Comparison of ENCODE assay signal across 21 cellular contexts in genomic region chr9:68545033-68545705, GRCh38. TPM values are rescaled to one million over a fixed set of nuclear protein-coding genes. Genes with fewer than 3 reads are reported as not detected.
DNase-seq lines count a peak whose midpoint lies in the region; ATAC-seq and TF ChIP-seq lines count a peak whose summit lies in the region.
"Had no signal": no experiment of that assay in that cellular context is flagged by ENCODE, and none has a peak within 500 bp of the region (broad histone marks: within the 10 kb centered on the region; RNA-seq: fewer than 3 reads in every experiment).

No MANE protein-coding gene starts in this region.

- CTCF ChIA-PET in WTC11 (lab: Charles Lee), result no interaction called here

- peak; percentile 32 for ATAC-seq in GM19043 (IDR thresholded peaks at IDR 0.05; ENCODE audit: low read depth, unreplicated experiment)
- ATAC-seq in HG02588 (IDR thresholded peaks at IDR 0.05; ENCODE audit: unreplicated experiment), result peak; percentile 37
- ATAC-seq in HG03520 (IDR thresholded peaks at IDR 0.05; ENCODE audit: unreplicated experiment), result peak; percentile 54
- no peak for ATAC-seq in WTC11

- POLR2A ChIA-PET in WTC11 (lab: Charles Lee), result no interaction called here

- H3K27ac Mint-ChIP-seq in CD14-positive monocyte (peak overlapping the region; percentile 88 to 99 (median 98)), WTC11 (no peak overlapping the region)
- no peak overlapping the region for H3K27ac Mint-ChIP-seq in activated T-helper 2 cell treated with anti-CD3 and anti-CD28 coated beads, Interferon-gamma antibody, Interleukin-2, Interleukin-4, amounts not matched to agents 10 μg/mL and 5 μg/mL and 100 μg/mL, durations not matched to agents 14 hours and 24 hours and 36 hours
- H3K27ac Mint-ChIP-seq: activated naive CD8-positive, alpha-beta T cell; progenitor cell of endocrine pancreas had no signal

- intact Hi-C loops in CD14-positive monocyte (cut with micrococcal nuclease), result no loop called here
- intact Hi-C loops in activated T-helper 2 cell treated with anti-CD3 and anti-CD28 coated beads, Interferon-gamma antibody, Interleukin-2, Interleukin-4, amounts not matched to agents 10 μg/mL and 5 μg/mL and 100 μg/mL, durations not matched to agents 14 hours and 24 hours and 36 hours (cut with micrococcal nuclease), result no loop called here

- peaks cover 67% of the 10 kb centered on the region for H3K4me1 Mint-ChIP-seq in CD14-positive monocyte
- H3K4me1 Mint-ChIP-seq in WTC11, result no peaks in the 10 kb centered on the region
- peaks cover 7% of the 10 kb centered on the region for H3K4me1 Mint-ChIP-seq in activated T-helper 2 cell treated with anti-CD3 and anti-CD28 coated beads, Interferon-gamma antibody, Interleukin-2, Interleukin-4, amounts not matched to agents 10 μg/mL and 5 μg/mL and 100 μg/mL, durations not matched to agents 14 hours and 24 hours and 36 hours (ENCODE audit: low read depth)

- peaks cover 0 to 1% (median 0%) of the 10 kb centered on the region in 3 donors for H3K27me3 Mint-ChIP-seq in CD14-positive monocyte (ENCODE audit: low read depth in 3 of 3)
- H3K27me3 Mint-ChIP-seq in WTC11 (ENCODE audit: low read depth), result peaks cover 31% of the 10 kb centered on the region
- H3K27me3 Mint-ChIP-seq in activated T-helper 2 cell treated with anti-CD3 and anti-CD28 coated beads, Interferon-gamma antibody, Interleukin-2, Interleukin-4, amounts not matched to agents 10 μg/mL and 5 μg/mL and 100 μg/mL, durations not matched to agents 14 hours and 24 hours and 36 hours (ENCODE audit: low read depth), result peaks cover 24% of the 10 kb centered on the region

- H3K9me3 Mint-ChIP-seq in CD14-positive monocyte (peaks cover 0 to 3% (median 0%) of the 10 kb centered on the region in 7 donors), WTC11 (no peaks in the 10 kb centered on the region)
- no peaks in the 10 kb centered on the region for H3K9me3 Mint-ChIP-seq in activated T-helper 2 cell treated with anti-CD3 and anti-CD28 coated beads, Interferon-gamma antibody, Interleukin-2, Interleukin-4, amounts not matched to agents 10 μg/mL and 5 μg/mL and 100 μg/mL, durations not matched to agents 14 hours and 24 hours and 36 hours

- DNase-seq in CD14-positive monocyte (ENCODE audit: low spot score), result no peak
- DNase-seq in NCI-H1436 (lab: John Stamatoyannopoulos, UW), result no peak
- DNase-seq in NCI-H524 treated with DMSO at 0.1 percent for 48 hours (lab: John Stamatoyannopoulos, UW), result no peak
- no peak for DNase-seq in WTC11 (ENCODE audit: low spot score)
- no peak for DNase-seq in activated T-helper 2 cell treated with anti-CD3 and anti-CD28 coated beads, Interferon-gamma antibody, Interleukin-2, Interleukin-4, amounts not matched to agents 10 μg/mL and 5 μg/mL and 100 μg/mL, durations not matched to agents 14 hours and 24 hours and 36 hours (ENCODE audit: low spot score)
- DNase-seq: glutamatergic neuron; Karpas-422; kidney glomerular epithelial cell; NCI-H1694; SIG-M5; stimulated activated CD8-positive, alpha-beta memory T cell treated with anti-CD3 and anti-CD28 coated beads, Interleukin-4, amount 100 ng/mL, for 48 hours had no signal

- H3K4me3 Mint-ChIP-seq in CD14-positive monocyte, result no peak overlapping the region
- H3K4me3 Mint-ChIP-seq in WTC11, result no peak overlapping the region
- H3K4me3 Mint-ChIP-seq in activated T-helper 2 cell treated with anti-CD3 and anti-CD28 coated beads, Interferon-gamma antibody, Interleukin-2, Interleukin-4, amounts not matched to agents 10 μg/mL and 5 μg/mL and 100 μg/mL, durations not matched to agents 14 hours and 24 hours and 36 hours (ENCODE audit: low read depth), result no peak overlapping the region
- H3K4me3 Mint-ChIP-seq: activated naive CD8-positive, alpha-beta T cell had no signal

- H3K36me3 Mint-ChIP-seq in CD14-positive monocyte (peaks cover 4 to 16% of the 10 kb centered on the region in 2 donors), WTC11 (no peaks in the 10 kb centered on the region)
- no peaks in the 10 kb centered on the region for H3K36me3 Mint-ChIP-seq in activated T-helper 2 cell treated with anti-CD3 and anti-CD28 coated beads, Interferon-gamma antibody, Interleukin-2, Interleukin-4, amounts not matched to agents 10 μg/mL and 5 μg/mL and 100 μg/mL, durations not matched to agents 14 hours and 24 hours and 36 hours (ENCODE audit: low read depth)
- H3K36me3 Mint-ChIP-seq: activated naive CD8-positive, alpha-beta T cell had no signal

- TF ChIP-seq CTCF in CD14-positive monocyte (IDR thresholded peaks at IDR 0.05) (no peak), WTC11 (IDR thresholded peaks at IDR 0.05) (no peak)

TF ChIP-seq in WTC11, 78 proteins besides CTCF, POLR2A, EP300 and RAD21:
- TF ChIP-seq AFF4 (CRISPR knock-in tag; IDR thresholded peaks at IDR 0.05; ENCODE audit: borderline replicate concordance) (no peak), HMGXB4 (CRISPR knock-in tag; IDR thresholded peaks at IDR 0.05) (no peak), NR2C2 (CRISPR knock-in tag; IDR thresholded peaks at IDR 0.05) (no peak), ESRRA (CRISPR knock-in tag; IDR thresholded peaks at IDR 0.05; ENCODE audit: borderline replicate concordance) (no peak), ZBTB21 (CRISPR knock-in tag; IDR thresholded peaks at IDR 0.05; ENCODE audit: borderline replicate concordance) (no peak), SMAD4 (CRISPR knock-in tag; IDR thresholded peaks at IDR 0.05) (no peak)
TF ChIP-seq in WTC11: peak in this region for 0.

RNA-seq across cellular contexts. Expression of gene TMEM252, which starts 4.5 kb away (rescaled TPM):
- polyA plus RNA-seq in CD14-positive monocyte, result not detected
- not detected in 3 replicates for total RNA-seq in WTC11 (2021)
- not detected in 2 replicates for total RNA-seq in activated T-helper 2 cell treated with anti-CD3 and anti-CD28 coated beads, Interferon-gamma antibody, Interleukin-2, Interleukin-4, amounts not matched to agents 10 μg/mL and 5 μg/mL and 100 μg/mL, durations not matched to agents 14 hours and 24 hours and 36 hours
- total RNA-seq: A172, endothelial cell of umbilical vein, H4, mucosa of gallbladder, progenitor cell of endocrine pancreas, ureter had no signal
- polyA plus RNA-seq: endothelial cell of umbilical vein had no signal

Comparison
In these comparisons a context has a peak if more than half of its experiments do, and no peak if none do; other contexts are left out.
1. H3K27ac Mint-ChIP-seq: peak in CD14-positive monocyte (7 of 7); none in WTC11 (single experiment) and activated T-helper 2 cell treated with anti-CD3 and anti-CD28 coated beads, Interferon-gamma antibody, Interleukin-2, Interleukin-4, amounts not matched to agents 10 μg/mL and 5 μg/mL and 100 μg/mL, durations not matched to agents 14 hours and 24 hours and 36 hours (single experiment).